In the genomic region with DNA sequence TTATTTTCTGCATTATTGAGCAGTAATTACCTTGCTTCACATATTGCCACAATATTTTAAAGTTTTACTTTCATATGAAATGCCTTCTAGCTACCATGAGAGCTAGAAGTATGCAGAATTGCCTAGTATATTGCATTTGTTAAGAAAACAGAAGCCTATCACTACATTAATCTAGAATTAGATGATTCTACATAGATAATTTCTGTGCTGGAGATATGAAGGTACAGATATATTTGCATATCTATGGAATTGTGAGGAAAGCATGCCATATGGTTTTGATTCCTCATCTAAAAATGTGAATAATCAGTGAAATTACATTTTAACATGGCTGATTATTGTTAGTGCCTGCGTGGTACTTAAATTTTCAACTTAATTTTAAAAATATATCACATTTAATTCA, we compare ENCODE assay signal across 19 cellular contexts.
DNase-seq lines count a peak whose midpoint lies in the region; ATAC-seq and TF ChIP-seq lines count a peak whose summit lies in the region.
"Had no signal": no experiment of that assay in that cellular context is flagged by ENCODE, and none has a peak within 500 bp of the region (broad histone marks: within the 10 kb centered on the region; RNA-seq: fewer than 3 reads in every experiment).

No MANE protein-coding gene starts in this region.

- H3K79me2 ChIP-seq in DND-41 (ENCODE audit: insufficient read depth, low read length) (no peaks in the 10 kb centered on the region), PC-3 (ENCODE audit: low read length) (no peaks in the 10 kb centered on the region), SK-N-SH (ENCODE audit: insufficient read depth) (no peaks in the 10 kb centered on the region)

- H3K9me2 ChIP-seq in PC-3 (replicated peaks; ENCODE audit: low read length) (no peaks in the 10 kb centered on the region), SK-N-SH (no peaks in the 10 kb centered on the region)

- H3F3A ChIP-seq in PC-3 (ENCODE audit: low read length, unreplicated experiment) (no peaks in the 10 kb centered on the region), SK-N-SH (replicated peaks; ENCODE audit: insufficient read depth) (no peaks in the 10 kb centered on the region)

- H3K27ac Mint-ChIP-seq in CD4-positive, alpha-beta T cell, result no peak overlapping the region
- H3K27ac Mint-ChIP-seq in progenitor cell of endocrine pancreas, result no peak overlapping the region
- H3K27ac Mint-ChIP-seq: B cell; CD4-positive, alpha-beta memory T cell; CD8-positive, alpha-beta memory T cell had no signal

- H3K9me3 Mint-ChIP-seq in CD4-positive, alpha-beta T cell, result no peaks in the 10 kb centered on the region
- H3K9me3 Mint-ChIP-seq in progenitor cell of endocrine pancreas (ENCODE audit: low read depth), result peaks cover 6% of the 10 kb centered on the region

- POLR2A ChIA-PET in PC-3 (lab: Charles Lee; ENCODE audit: unreplicated experiment), result no interaction called here
- POLR2A ChIA-PET in SK-N-SH (lab: Yijun Ruan, JAX), result no interaction called here
- POLR2A ChIA-PET in CD4-positive, alpha-beta T cell (lab: Charles Lee), result no interaction called here

- H3K9me3 ChIP-seq in DND-41 (ENCODE audit: insufficient read depth, low read length, severe bottlenecking), result peaks cover 9% of the 10 kb centered on the region
- no peaks in the 10 kb centered on the region for H3K9me3 ChIP-seq in PC-3 (ENCODE audit: low read length)
- H3K9me3 ChIP-seq in SK-N-SH, result no peaks in the 10 kb centered on the region
- no peaks in the 10 kb centered on the region for H3K9me3 ChIP-seq in CD4-positive, alpha-beta T cell (ENCODE audit: control insufficient read depth, low read length)
- H3K9me3 ChIP-seq: A549; BLaER1 treated with 17β-estradiol and CSF1 and Interleukin-3, amounts not matched to agents 10 nM and 100 nM had no signal

- 10% methylated on average over 1 of the region's 1 CpG for WGBS in SK-N-SH (ENCODE audit: low lambda C conversion rate)

- no peaks in the 10 kb centered on the region for H3K27me3 Mint-ChIP-seq in CD4-positive, alpha-beta T cell
- H3K27me3 Mint-ChIP-seq in progenitor cell of endocrine pancreas, result no peaks in the 10 kb centered on the region
- H3K27me3 Mint-ChIP-seq: B cell; CD4-positive, alpha-beta memory T cell; CD8-positive, alpha-beta memory T cell had no signal

- H3K36me3 Mint-ChIP-seq in CD4-positive, alpha-beta T cell (ENCODE audit: low read depth), result no peaks in the 10 kb centered on the region
- no peaks in the 10 kb centered on the region for H3K36me3 Mint-ChIP-seq in progenitor cell of endocrine pancreas (ENCODE audit: insufficient read depth)
- H3K36me3 Mint-ChIP-seq: CD4-positive, alpha-beta memory T cell; CD8-positive, alpha-beta memory T cell had no signal

- peaks cover 8% of the 10 kb centered on the region for H3K4me1 Mint-ChIP-seq in CD4-positive, alpha-beta T cell (ENCODE audit: low read depth)
- no peaks in the 10 kb centered on the region for H3K4me1 Mint-ChIP-seq in progenitor cell of endocrine pancreas (ENCODE audit: low read depth)
- H3K4me1 Mint-ChIP-seq: CD8-positive, alpha-beta memory T cell had no signal

- TF ChIP-seq CTCF in DND-41 (IDR thresholded peaks at IDR 0.05; ENCODE audit: borderline replicate concordance, extremely low read depth, low read length, poor library complexity, severe bottlenecking) (no peak), PC-3 (conservative IDR thresholded peaks at IDR 0.05; ENCODE audit: low read depth, low read length) (no peak), SK-N-SH (IDR thresholded peaks at IDR 0.05) (no peak), progenitor cell of endocrine pancreas (IDR thresholded peaks at IDR 0.05; ENCODE audit: unreplicated experiment) (no peak)
- no peak for TF ChIP-seq CTCF in CD4-positive, alpha-beta T cell (IDR thresholded peaks at IDR 0.05)

- intact Hi-C loops in PC-3 (cut with micrococcal nuclease), result no loop called here
- intact Hi-C loops in CD4-positive, alpha-beta T cell (cut with DNase I, micrococcal nuclease), result no loop called here

- H3K27ac ChIP-seq in DND-41 (ENCODE audit: low read length) (0 out of 2 replicates have a peak overlapping the region, but pooled peaks have one; percentile 25), PC-3 (ENCODE audit: low read length) (no peak overlapping the region), SK-N-SH (ENCODE audit: low read depth in 2 of 2, low read length in 1 of 2) (no peak overlapping the region)
- no peak overlapping the region for H3K27ac ChIP-seq in CD4-positive, alpha-beta T cell (ENCODE audit: low read depth, low read length)
- H3K27ac ChIP-seq: 22Rv1; A549; BLaER1 treated with 17β-estradiol and CSF1 and Interleukin-3, amounts not matched to agents 10 nM and 100 nM; C4-2B had no signal

- H3K9ac ChIP-seq in DND-41 (ENCODE audit: low read depth, low read length) (no peak overlapping the region), PC-3 (ENCODE audit: low read length) (no peak overlapping the region), SK-N-SH (no peak overlapping the region)
- H3K9ac ChIP-seq: BLaER1 treated with 17β-estradiol and CSF1 and Interleukin-3, amounts not matched to agents 10 nM and 100 nM had no signal

- no peak overlapping the region for H3K4me2 ChIP-seq in DND-41 (ENCODE audit: insufficient read depth, low read length)
- H3K4me2 ChIP-seq in PC-3 (ENCODE audit: low read length), result no peak overlapping the region
- no peak overlapping the region for H3K4me2 ChIP-seq in SK-N-SH
- H3K4me2 ChIP-seq: A549; BLaER1 treated with 17β-estradiol and CSF1 and Interleukin-3, amounts not matched to agents 10 nM and 100 nM had no signal

- TF ChIP-seq RAD21 in SK-N-SH (IDR thresholded peaks at IDR 0.05; ENCODE audit: low read length), result no peak

- BruUV-seq in PC-3 (replicated peaks; lab: Mats Ljungman, UMichigan), result no TSS peak

- CTCF ChIA-PET in PC-3 (lab: Charles Lee), result no interaction called here
- CTCF ChIA-PET in SK-N-SH (lab: Yijun Ruan, JAX), result no interaction called here
- CTCF ChIA-PET in CD4-positive, alpha-beta T cell (lab: Charles Lee), result no interaction called here

- no peak overlapping the region for H2AFZ ChIP-seq in DND-41 (ENCODE audit: low read depth, low read length)
- peak overlapping the region; percentile 52; the same call in 1 of the 2 replicates for H2AFZ ChIP-seq in PC-3 (ENCODE audit: low read length)
- H2AFZ ChIP-seq in SK-N-SH (ENCODE audit: low read depth), result no peak overlapping the region

- H3K27me3 ChIP-seq in DND-41 (ENCODE audit: insufficient read depth, low read length, poor library complexity) (no peaks in the 10 kb centered on the region), PC-3 (ENCODE audit: low read length) (no peaks in the 10 kb centered on the region), SK-N-SH (ENCODE audit: insufficient read depth) (no peaks in the 10 kb centered on the region)
- no peaks in the 10 kb centered on the region for H3K27me3 ChIP-seq in CD4-positive, alpha-beta T cell (ENCODE audit: control insufficient read depth, insufficient read depth, low read length)
- H3K27me3 ChIP-seq: BLaER1 treated with 17β-estradiol and CSF1 and Interleukin-3, amounts not matched to agents 10 nM and 100 nM had no signal

- H3K4me3 Mint-ChIP-seq in CD4-positive, alpha-beta T cell, result no peak overlapping the region
- H3K4me3 Mint-ChIP-seq in progenitor cell of endocrine pancreas (ENCODE audit: low read depth), result no peak overlapping the region
- H3K4me3 Mint-ChIP-seq: B cell; CD4-positive, alpha-beta memory T cell; CD8-positive, alpha-beta memory T cell had no signal

- H4K20me1 ChIP-seq in DND-41 (ENCODE audit: insufficient read depth, low read length), result no peaks in the 10 kb centered on the region
- H4K20me1 ChIP-seq in PC-3 (ENCODE audit: low read length), result no peaks in the 10 kb centered on the region
- no peaks in the 10 kb centered on the region for H4K20me1 ChIP-seq in SK-N-SH (ENCODE audit: insufficient read depth)
- H4K20me1 ChIP-seq: BLaER1 treated with 17β-estradiol and CSF1 and Interleukin-3, amounts not matched to agents 10 nM and 100 nM had no signal

- H3K36me3 ChIP-seq in DND-41 (ENCODE audit: insufficient read depth, low read length), result no peaks in the 10 kb centered on the region
- H3K36me3 ChIP-seq in PC-3 (ENCODE audit: low read depth, low read length), result no peaks in the 10 kb centered on the region
- no peaks in the 10 kb centered on the region for H3K36me3 ChIP-seq in SK-N-SH (replicated peaks in 1 of 2; ENCODE audit: control insufficient read depth in 1 of 2, insufficient read depth in 2 of 2, low read length in 1 of 2)
- H3K36me3 ChIP-seq: BLaER1 treated with 17β-estradiol and CSF1 and Interleukin-3, amounts not matched to agents 10 nM and 100 nM had no signal

- no peak overlapping the region for H3K4me3 ChIP-seq in DND-41 (ENCODE audit: low read depth in 1 of 2, low read length in 2 of 2)
- no peak overlapping the region for H3K4me3 ChIP-seq in PC-3 (ENCODE audit: low read length)
- no peak overlapping the region for H3K4me3 ChIP-seq in SK-N-SH (ENCODE audit: low read depth in 2 of 2, low read length in 1 of 2)
- H3K4me3 ChIP-seq: A549; BLaER1 treated with 17β-estradiol and CSF1 and Interleukin-3, amounts not matched to agents 10 nM and 100 nM; GM12878 had no signal

- peaks cover 40% of the 10 kb centered on the region for H3K4me1 ChIP-seq in DND-41 (ENCODE audit: insufficient read depth, low read length)
- no peaks in the 10 kb centered on the region for H3K4me1 ChIP-seq in PC-3 (ENCODE audit: insufficient read depth, low read length)
- H3K4me1 ChIP-seq in SK-N-SH (ENCODE audit: control insufficient read depth in 1 of 2, insufficient read depth in 2 of 2, low read depth in 1 of 2, low read length in 1 of 2), result no peaks in the 10 kb centered on the region; a peak in 1 of 4 replicates
- H3K4me1 ChIP-seq: A549 had no signal

- ATAC-seq in DND-41 (ENCODE audit: insufficient read depth, low read depth) (no peak), PC-3 (no peak)
- ATAC-seq in CD4-positive, alpha-beta T cell (ENCODE audit: poor library complexity), result no peak
- ATAC-seq: A549, GM12878 had no signal

- DNase-seq in DND-41, result no peak
- no peak for DNase-seq in PC-3
- DNase-seq in SK-N-SH, result no peak
- DNase-seq in CD4-positive, alpha-beta T cell, result no peak
- no peak for DNase-seq in progenitor cell of endocrine pancreas (ENCODE audit: low spot score, unreplicated experiment)
- no peak for DNase-seq in central memory CD4-positive, alpha-beta T cell
- DNase-seq: AML-193; CD4-positive, alpha-beta memory T cell; CD8-positive, alpha-beta memory T cell; COR-L47; DMS79 treated with DMSO at 0.1 percent for 48 hours; EL; GDM1 had no signal

- TF ChIP-seq EP300 in SK-N-SH (IDR thresholded peaks at IDR 0.05; ENCODE audit: borderline replicate concordance in 1 of 2, low read depth in 1 of 2, low read length in 1 of 2), result peak in 1 of 2 experiments; percentile 65; a peak in 1 of 4 replicates

TF ChIP-seq in SK-N-SH, 30 proteins besides CTCF, POLR2A, EP300 and RAD21 (continues in another document):
- TF ChIP-seq RCOR1 (IDR thresholded peaks at IDR 0.05; ENCODE audit: low read length), result peak; percentile 56; the same call in 1 of the 2 replicates
- no peak for TF ChIP-seq FOXM1 (IDR thresholded peaks at IDR 0.05; ENCODE audit: low read depth)
